In genomic region chr22:46941958-46942815, GRCh38 we compare ENCODE assay signal across 13 cellular contexts.
DNase-seq lines count a peak whose midpoint lies in the region; ATAC-seq and TF ChIP-seq lines count a peak whose summit lies in the region.
"Had no signal": no experiment of that assay in that cellular context is flagged by ENCODE, and none has a peak within 500 bp of the region (broad histone marks: within the 10 kb centered on the region; RNA-seq: fewer than 3 reads in every experiment).

No MANE protein-coding gene starts in this region.

- no peaks in the 10 kb centered on the region for H3K79me2 ChIP-seq in trophoblast cell (ENCODE audit: control insufficient read depth, insufficient read depth, low read length, poor library complexity)
- H3K79me2 ChIP-seq in GM23338 (replicated peaks; ENCODE audit: insufficient read depth): peaks cover 5% of the 10 kb centered on the region; the same call in 1 of the 2 replicates

- no peaks in the 10 kb centered on the region for H3F3A ChIP-seq in GM23338 (replicated peaks; ENCODE audit: low read depth)

- no peak overlapping the region for H3K23ac ChIP-seq in trophoblast cell (ENCODE audit: low read length)

- H3K27me3 ChIP-seq in trophoblast cell (ENCODE audit: insufficient read depth, low read length) (no peaks in the 10 kb centered on the region), GM23338 (ENCODE audit: insufficient read depth) (no peaks in the 10 kb centered on the region)

- no peak overlapping the region for H3K27ac Mint-ChIP-seq in GM23338

- peaks cover 4% of the 10 kb centered on the region; the same call in 1 of the 2 replicates for H4K20me1 ChIP-seq in GM23338 (replicated peaks; ENCODE audit: insufficient read depth)

- H3K4me3 Mint-ChIP-seq in GM23338: no peak overlapping the region

- no peaks in the 10 kb centered on the region for H3K79me1 ChIP-seq in trophoblast cell (ENCODE audit: low read length)

- H3K9me3 Mint-ChIP-seq in GM23338: no peaks in the 10 kb centered on the region

- H3K36me3 ChIP-seq in trophoblast cell (ENCODE audit: control insufficient read depth in 1 of 2, insufficient read depth in 2 of 2, low read length in 2 of 2) (peaks cover 0 to 2% of the 10 kb centered on the region in 2 experiments), GM23338 (ENCODE audit: insufficient read depth) (no peaks in the 10 kb centered on the region)

- no peak overlapping the region for H2AK5ac ChIP-seq in trophoblast cell (ENCODE audit: low read length)

- ATAC-seq in left cardiac atrium (peak; percentile 44 to 72), esophagus mucosa (no peak), GM23338 (no peak)

- no peaks in the 10 kb centered on the region for H3K36me3 Mint-ChIP-seq in GM23338 (ENCODE audit: low read depth)

- no peaks in the 10 kb centered on the region for H3K9me2 ChIP-seq in GM23338 (ENCODE audit: insufficient read depth)

- TF ChIP-seq CTCF in GM23338 (conservative IDR thresholded peaks at IDR 0.05; ENCODE audit: low read depth in 2 of 2): no peak

- H3K9ac ChIP-seq in trophoblast cell (ENCODE audit: low read length): no peak overlapping the region

- peaks cover 0 to under 1% of the 10 kb centered on the region in 2 experiments for H3K4me1 ChIP-seq in trophoblast cell (ENCODE audit: control insufficient read depth in 1 of 2, insufficient read depth in 2 of 2, low read length in 2 of 2)
- H3K4me1 ChIP-seq in GM23338 (ENCODE audit: insufficient read depth): 0 out of 2 replicates have a peak, but pooled peaks cover 2% of the 10 kb centered on the region

- no peak overlapping the region for H3K18ac ChIP-seq in trophoblast cell (ENCODE audit: low read length)

- H4K12ac ChIP-seq in trophoblast cell (ENCODE audit: low read depth, low read length): no peak overlapping the region

- H2BK120ac ChIP-seq in trophoblast cell (ENCODE audit: insufficient read depth, low read length, poor library complexity): no peak overlapping the region

- intact Hi-C loops in left cardiac atrium (cut with DNase I): no loop called here
- intact Hi-C loops in posterior vena cava (cut with DNase I): no loop called here

- peaks cover 16% of the 10 kb centered on the region; the same call in 2 of the 3 replicates for H3K4me1 Mint-ChIP-seq in GM23338

- no peak overlapping the region for H2BK12ac ChIP-seq in trophoblast cell (ENCODE audit: low read length)

- WGBS in trophoblast cell (ENCODE audit: extremely low coverage, insufficient coverage, insufficient read length): no CpG with 5 or more reads among the region's 21 CpGs

- H3K27me3 Mint-ChIP-seq in GM23338 (ENCODE audit: insufficient read depth, low read depth, poor library complexity): no peaks in the 10 kb centered on the region

- no peak overlapping the region for H2AFZ ChIP-seq in trophoblast cell (ENCODE audit: insufficient read depth, low read length, poor library complexity)
- H2AFZ ChIP-seq in GM23338: no peak overlapping the region

- no peaks in the 10 kb centered on the region for H3K9me3 ChIP-seq in trophoblast cell (ENCODE audit: insufficient read depth, low read depth, low read length)

- DNase-seq in CD1c-positive myeloid dendritic cell (ENCODE audit: extremely low spot score) (peak; percentile 49), UCSD-AML1 (lab: John Stamatoyannopoulos, UW; ENCODE audit: unreplicated experiment) (peak; percentile 63), left cardiac atrium (peak; percentile 62), trophoblast cell (peak; percentile 43 to 49), NCI-H524 (lab: John Stamatoyannopoulos, UW) (no peak), posterior vena cava (ENCODE audit: low spot score) (no peak), GM23338 (ENCODE audit: low spot score) (no peak)
- DNase-seq: activated CD4-positive, alpha-beta T cell treated with anti-CD3 and anti-CD28 coated beads for 48 hours; COR-L47; SHP77; stimulated activated naive CD4-positive, alpha-beta T cell had no signal

- H3K27ac ChIP-seq in trophoblast cell (ENCODE audit: low read depth, low read length) (no peak overlapping the region), GM23338 (ENCODE audit: low read depth) (no peak overlapping the region)
- H3K27ac ChIP-seq: epithelial cell of prostate had no signal

- no peak overlapping the region for H4K8ac ChIP-seq in trophoblast cell (ENCODE audit: low read depth, low read length)

- no peak overlapping the region for H2BK5ac ChIP-seq in trophoblast cell (ENCODE audit: low read depth, low read length, poor library complexity)

- no peak overlapping the region for H3K4me2 ChIP-seq in trophoblast cell (ENCODE audit: low read length)
- H3K4me2 ChIP-seq in GM23338: no peak overlapping the region

- H3K4me3 ChIP-seq in trophoblast cell (ENCODE audit: low read depth, low read length): no peak overlapping the region
- H3K4me3 ChIP-seq in GM23338: no peak overlapping the region

- no peak overlapping the region for H3K4ac ChIP-seq in trophoblast cell (ENCODE audit: low read depth, low read length)

- H3K14ac ChIP-seq in trophoblast cell (ENCODE audit: low read length): no peak overlapping the region

- no peak overlapping the region for H4K91ac ChIP-seq in trophoblast cell (ENCODE audit: low read depth, low read length)

TF ChIP-seq in GM23338, 12 proteins besides CTCF, POLR2A, EP300 and RAD21 (continues in another document):
- TF ChIP-seq ZNF331 (CRISPR knock-in tag; IDR thresholded peaks at IDR 0.05; ENCODE audit: low read depth): no peak
- no peak for TF ChIP-seq EZH2 (IDR thresholded peaks at IDR 0.05; ENCODE audit: low read depth, unreplicated experiment)
- no peak for TF ChIP-seq POLR2AphosphoS5 (IDR thresholded peaks at IDR 0.05; ENCODE audit: low read depth)
- TF ChIP-seq CREB1 (CRISPR knock-in tag; IDR thresholded peaks at IDR 0.05; ENCODE audit: low read depth): no peak
- TF ChIP-seq, protein P1, sequence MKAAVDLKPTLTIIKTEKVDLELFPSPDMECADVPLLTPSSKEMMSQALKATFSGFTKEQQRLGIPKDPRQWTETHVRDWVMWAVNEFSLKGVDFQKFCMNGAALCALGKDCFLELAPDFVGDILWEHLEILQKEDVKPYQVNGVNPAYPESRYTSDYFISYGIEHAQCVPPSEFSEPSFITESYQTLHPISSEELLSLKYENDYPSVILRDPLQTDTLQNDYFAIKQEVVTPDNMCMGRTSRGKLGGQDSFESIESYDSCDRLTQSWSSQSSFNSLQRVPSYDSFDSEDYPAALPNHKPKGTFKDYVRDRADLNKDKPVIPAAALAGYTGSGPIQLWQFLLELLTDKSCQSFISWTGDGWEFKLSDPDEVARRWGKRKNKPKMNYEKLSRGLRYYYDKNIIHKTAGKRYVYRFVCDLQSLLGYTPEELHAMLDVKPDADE (IDR thresholded peaks at IDR 0.05): no peak
- TF ChIP-seq STAT1 (IDR thresholded peaks at IDR 0.05; ENCODE audit: unreplicated experiment): no peak
- TF ChIP-seq JUNB (IDR thresholded peaks at IDR 0.05; ENCODE audit: unreplicated experiment): no peak
- no peak for TF ChIP-seq EZH2phosphoT487 (IDR thresholded peaks at IDR 0.05; ENCODE audit: unreplicated experiment)
- TF ChIP-seq NANOG (IDR thresholded peaks at IDR 0.05; ENCODE audit: borderline replicate concordance): no peak
- no peak for TF ChIP-seq ZNF114 (CRISPR knock-in tag; IDR thresholded peaks at IDR 0.05)

Comparison
In these comparisons a context has a peak if more than half of its experiments do, and no peak if none do; other contexts are left out.
1. DNase-seq: peak in CD1c-positive myeloid dendritic cell (single experiment), UCSD-AML1 (single experiment), left cardiac atrium (single experiment) and trophoblast cell (2 of 2); none in NCI-H524 (0 of 2), posterior vena cava (single experiment) and GM23338 (single experiment).
2. ATAC-seq: peak in left cardiac atrium (2 of 2); none in esophagus mucosa (single experiment) and GM23338 (single experiment).